Comparison of ENCODE assay signal across 7 cellular contexts in the genomic region with DNA sequence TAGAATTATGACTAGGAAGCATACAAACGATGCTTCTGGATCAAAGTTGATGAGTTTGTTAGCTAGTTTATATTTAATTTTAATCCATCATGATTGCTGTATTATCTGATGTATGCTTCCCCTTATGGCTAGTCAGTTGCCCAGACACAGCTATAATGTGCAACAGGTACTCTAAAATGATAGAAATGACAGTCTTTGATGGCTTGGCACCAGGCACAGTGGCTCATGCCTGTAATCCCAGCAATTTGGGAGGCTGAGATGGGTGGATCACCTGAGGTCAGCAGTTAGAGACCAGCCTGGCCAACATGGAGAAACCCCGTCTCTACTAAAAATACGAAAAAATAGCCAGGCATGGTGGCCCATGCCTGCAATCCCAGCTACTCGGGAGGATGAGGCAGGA. TPM values are rescaled to one million over a fixed set of nuclear protein-coding genes. Genes with fewer than 3 reads are reported as not detected.
DNase-seq lines count a peak whose midpoint lies in the region; ATAC-seq, FAIRE-seq and TF ChIP-seq lines count a peak whose summit lies in the region.
"Not testable (repeated sequence)": the region's sequence is repeated elsewhere in the genome, so short reads cannot be mapped to it uniquely, and the experiment has no call there.

No MANE protein-coding gene starts in this region.

- not testable (repeated sequence) for ATAC-seq in CD4-positive, alpha-beta T cell (ENCODE audit: poor library complexity); activated T-helper 17 cell treated with anti-CD3 and anti-CD28 coated beads, Interleukin-2, amount 50 U/mL, for 72 hours (replicated peaks); K562

- H3K27ac Mint-ChIP-seq in CD4-positive, alpha-beta T cell, result peak overlapping the region; percentile 99
- H3K27ac Mint-ChIP-seq in T-helper 2 cell treated with Interferon-gamma antibody and Interleukin-4, amounts not matched to agents 5 μg/mL and 100 μg/mL, for 36 hours; activated T-helper 17 cell treated with anti-CD3 and anti-CD28 coated beads, Interleukin-2, amount 50 U/mL, for 72 hours; mesothelial cell of epicardium: not testable (repeated sequence)

- H3K27ac ChIP-seq in CD4-positive, alpha-beta T cell (ENCODE audit: low read depth, low read length); K562 (ENCODE audit: extremely low read depth, low read depth, low read length); trophoblast cell (ENCODE audit: low read depth, low read length): not testable (repeated sequence)

- not testable (repeated sequence) for H4K20me1 ChIP-seq in Loucy (ENCODE audit: insufficient read depth, low read length, poor library complexity, severe bottlenecking); K562 (replicated peaks; ENCODE audit: control insufficient read depth, insufficient read depth, low read length)

- intact Hi-C loops in CD4-positive, alpha-beta T cell (cut with DNase I, micrococcal nuclease), result loop anchor here (5.0 to 10.0 kb wide), 5 partner anchors 61 to 1744 kb away; a partner anchor contains a TSS
- intact Hi-C loops in K562 (cut with micrococcal nuclease), result not testable (repeated sequence)

- TF ChIP-seq EP300 in K562 (IDR thresholded peaks at IDR 0.05; ENCODE audit: low read length), result not testable (repeated sequence)

- not testable (repeated sequence) for BruUV-seq in K562 (replicated peaks; lab: Mats Ljungman, UMichigan)

- not testable (repeated sequence) for H3K9me3 Mint-ChIP-seq in CD4-positive, alpha-beta T cell; T-helper 2 cell treated with Interferon-gamma antibody and Interleukin-4, amounts not matched to agents 5 μg/mL and 100 μg/mL, for 36 hours; activated T-helper 17 cell treated with anti-CD3 and anti-CD28 coated beads, Interleukin-2, amount 50 U/mL, for 72 hours; mesothelial cell of epicardium

- H3K4me1 Mint-ChIP-seq in CD4-positive, alpha-beta T cell (ENCODE audit: low read depth), result peaks cover 34% of the 10 kb centered on the region
- peaks cover 30% of the 10 kb centered on the region for H3K4me1 Mint-ChIP-seq in T-helper 2 cell treated with Interferon-gamma antibody and Interleukin-4, amounts not matched to agents 5 μg/mL and 100 μg/mL, for 36 hours (ENCODE audit: low read depth)
- peaks cover 19% of the 10 kb centered on the region for H3K4me1 Mint-ChIP-seq in activated T-helper 17 cell treated with anti-CD3 and anti-CD28 coated beads, Interleukin-2, amount 50 U/mL, for 72 hours
- peaks cover 26% of the 10 kb centered on the region for H3K4me1 Mint-ChIP-seq in mesothelial cell of epicardium

- not testable (repeated sequence) for TF ChIP-seq POLR2A in K562 (conservative IDR thresholded peaks at IDR 0.05)

- H3K14ac ChIP-seq in trophoblast cell (ENCODE audit: low read length), result not testable (repeated sequence)

- not testable (repeated sequence) for H2BK12ac ChIP-seq in trophoblast cell (ENCODE audit: low read length)

- not testable (repeated sequence) for TF ChIP-seq RAD21 in K562 (CRISPR knock-in tag; conservative IDR thresholded peaks at IDR 0.05 in 1 of 2, IDR thresholded peaks at IDR 0.05 in 1 of 2)

- CTCF ChIA-PET in CD4-positive, alpha-beta T cell (lab: Charles Lee); K562 (lab: Yijun Ruan, JAX; ENCODE audit: low intra/inter-chr PET ratio): not testable (repeated sequence)

- peaks cover 14% of the 10 kb centered on the region for H3K4me1 ChIP-seq in Loucy (ENCODE audit: insufficient read depth, low read length, poor library complexity, severe bottlenecking)
- not testable (repeated sequence) for H3K4me1 ChIP-seq in K562 (replicated peaks in 1 of 2; ENCODE audit: control insufficient read depth in 2 of 2, insufficient read depth in 2 of 2, low read length in 2 of 2); trophoblast cell (ENCODE audit: control insufficient read depth in 1 of 2, insufficient read depth in 2 of 2, low read length in 2 of 2)

- not testable (repeated sequence) for H3K27me3 ChIP-seq in CD4-positive, alpha-beta T cell (ENCODE audit: control insufficient read depth, insufficient read depth, low read length); Loucy (ENCODE audit: insufficient read depth, low read length, poor library complexity, severe bottlenecking); K562 (ENCODE audit: control insufficient read depth in 2 of 2, insufficient read depth in 2 of 2, low read length in 2 of 2); trophoblast cell (ENCODE audit: insufficient read depth, low read length)

- H3K36me3 ChIP-seq in Loucy (ENCODE audit: insufficient read depth, low read length); trophoblast cell (ENCODE audit: control insufficient read depth in 1 of 2, insufficient read depth in 2 of 2, low read length in 2 of 2): not testable (repeated sequence)
- peaks cover 54% of the 10 kb centered on the region; the same call in 2 of the 3 replicates for H3K36me3 ChIP-seq in K562 (ENCODE audit: control insufficient read depth, insufficient read depth, low read length)

- in situ Hi-C loops in K562 (cut with MboI), result not testable (repeated sequence)

- H4K8ac ChIP-seq in trophoblast cell (ENCODE audit: low read depth, low read length), result not testable (repeated sequence)

- not testable (repeated sequence) for H2AFZ ChIP-seq in Loucy (ENCODE audit: low read length); K562 (ENCODE audit: low read depth, low read length); trophoblast cell (ENCODE audit: insufficient read depth, low read length, poor library complexity)

- H3K79me2 ChIP-seq in Loucy (ENCODE audit: insufficient read depth, low read length), result peaks cover 51% of the 10 kb centered on the region
- peaks cover 27% of the 10 kb centered on the region for H3K79me2 ChIP-seq in K562 (ENCODE audit: control insufficient read depth, insufficient read depth, low read length)
- not testable (repeated sequence) for H3K79me2 ChIP-seq in trophoblast cell (ENCODE audit: control insufficient read depth, insufficient read depth, low read length, poor library complexity)

- DNase-seq in CD4-positive, alpha-beta T cell; T-helper 2 cell treated with Interferon-gamma antibody and Interleukin-4, amounts not matched to agents 5 μg/mL and 100 μg/mL, for 36 hours (ENCODE audit: low spot score); K562 (ENCODE audit: extremely low read depth in 1 of 4, low spot score in 3 of 4); mesothelial cell of epicardium (ENCODE audit: low spot score in 2 of 2, unreplicated experiment in 2 of 2); trophoblast cell: not testable (repeated sequence)

- H3K9me1 ChIP-seq in K562 (ENCODE audit: control insufficient read depth, insufficient read depth, low read length), result not testable (repeated sequence)

- POLR2A ChIA-PET in CD4-positive, alpha-beta T cell (lab: Charles Lee), result interaction anchor here (1.1 kb wide), 1 partner anchor 398 kb away, joined by 4 read pairs; a partner anchor contains a TSS
- POLR2A ChIA-PET in K562 (lab: Yijun Ruan, JAX), result not testable (repeated sequence)

- not testable (repeated sequence) for H2BK120ac ChIP-seq in trophoblast cell (ENCODE audit: insufficient read depth, low read length, poor library complexity)

- not testable (repeated sequence) for H3K4ac ChIP-seq in trophoblast cell (ENCODE audit: low read depth, low read length)

- not testable (repeated sequence) for H3K79me1 ChIP-seq in trophoblast cell (ENCODE audit: low read length)

- not testable (repeated sequence) for H2AK5ac ChIP-seq in trophoblast cell (ENCODE audit: low read length)

- H3K4me2 ChIP-seq in Loucy (ENCODE audit: low read depth, low read length, poor library complexity, severe bottlenecking) (peak overlapping the region; percentile 89), K562 (ENCODE audit: insufficient read depth, low read length) (peak overlapping the region; percentile 37; the same call in 1 of the 2 replicates)
- not testable (repeated sequence) for H3K4me2 ChIP-seq in trophoblast cell (ENCODE audit: low read length)

- not testable (repeated sequence) for H2BK5ac ChIP-seq in trophoblast cell (ENCODE audit: low read depth, low read length, poor library complexity)

- H4K12ac ChIP-seq in trophoblast cell (ENCODE audit: low read depth, low read length), result peak overlapping the region; percentile 30

- not testable (repeated sequence) for TF ChIP-seq CTCF in CD4-positive, alpha-beta T cell (IDR thresholded peaks at IDR 0.05); Loucy (conservative IDR thresholded peaks at IDR 0.05; ENCODE audit: low read length); K562 (IDR thresholded peaks at IDR 0.05 in 2 of 3, conservative IDR thresholded peaks at IDR 0.05 in 1 of 3; ENCODE audit: insufficient read depth in 2 of 3, low read depth in 1 of 3, low read length in 3 of 3); mesothelial cell of epicardium (IDR thresholded peaks at IDR 0.05; ENCODE audit: unreplicated experiment)

- H3K4me3 Mint-ChIP-seq in CD4-positive, alpha-beta T cell, result peak overlapping the region; percentile 9
- H3K4me3 Mint-ChIP-seq in T-helper 2 cell treated with Interferon-gamma antibody and Interleukin-4, amounts not matched to agents 5 μg/mL and 100 μg/mL, for 36 hours, result peak overlapping the region; percentile 100
- H3K4me3 Mint-ChIP-seq in activated T-helper 17 cell treated with anti-CD3 and anti-CD28 coated beads, Interleukin-2, amount 50 U/mL, for 72 hours, result peak overlapping the region; percentile 92
- H3K4me3 Mint-ChIP-seq in mesothelial cell of epicardium, result peak overlapping the region; percentile 100

- H3K18ac ChIP-seq in trophoblast cell (ENCODE audit: low read length), result not testable (repeated sequence)

- WGBS in K562 (ENCODE audit: insufficient coverage, low coverage, missing lambda C conversion rate), result 85% methylated on average over 4 of the region's 4 CpGs
- WGBS in trophoblast cell (ENCODE audit: extremely low coverage, insufficient coverage, insufficient read length), result no CpG with 5 or more reads among the region's 4 CpGs

- not testable (repeated sequence) for H3K9me2 ChIP-seq in Loucy (replicated peaks; ENCODE audit: low read depth, low read length)

- H3K27me3 Mint-ChIP-seq in CD4-positive, alpha-beta T cell; T-helper 2 cell treated with Interferon-gamma antibody and Interleukin-4, amounts not matched to agents 5 μg/mL and 100 μg/mL, for 36 hours (ENCODE audit: low read depth); activated T-helper 17 cell treated with anti-CD3 and anti-CD28 coated beads, Interleukin-2, amount 50 U/mL, for 72 hours; mesothelial cell of epicardium (ENCODE audit: low read depth): not testable (repeated sequence)

- H3F3A ChIP-seq in Loucy (ENCODE audit: low read depth), result not testable (repeated sequence)

- FAIRE-seq in K562 (lab: Jason Lieb, UNC), result not testable (repeated sequence)

- peaks cover 65% of the 10 kb centered on the region for H3K36me3 Mint-ChIP-seq in CD4-positive, alpha-beta T cell (ENCODE audit: low read depth)
- peaks cover 37% of the 10 kb centered on the region for H3K36me3 Mint-ChIP-seq in T-helper 2 cell treated with Interferon-gamma antibody and Interleukin-4, amounts not matched to agents 5 μg/mL and 100 μg/mL, for 36 hours (ENCODE audit: low read depth)
- H3K36me3 Mint-ChIP-seq in activated T-helper 17 cell treated with anti-CD3 and anti-CD28 coated beads, Interleukin-2, amount 50 U/mL, for 72 hours (ENCODE audit: low read depth), result peaks cover 75% of the 10 kb centered on the region
- not testable (repeated sequence) for H3K36me3 Mint-ChIP-seq in mesothelial cell of epicardium

- H3K9ac ChIP-seq in Loucy (ENCODE audit: low read depth, low read length, poor library complexity, severe bottlenecking), result peak overlapping the region; percentile 42
- not testable (repeated sequence) for H3K9ac ChIP-seq in K562 (ENCODE audit: insufficient read depth in 1 of 2, low read depth in 2 of 2, low read length in 2 of 2); trophoblast cell (ENCODE audit: low read length)

- not testable (repeated sequence) for H4K91ac ChIP-seq in trophoblast cell (ENCODE audit: low read depth, low read length)

- H3K4me3 ChIP-seq in Loucy (ENCODE audit: low read length, poor library complexity, severe bottlenecking), result peak overlapping the region; percentile 54
- not testable (repeated sequence) for H3K4me3 ChIP-seq in K562; trophoblast cell (ENCODE audit: low read depth, low read length)

- H3K23ac ChIP-seq in trophoblast cell (ENCODE audit: low read length), result not testable (repeated sequence)

- not testable (repeated sequence) for H3K9me3 ChIP-seq in CD4-positive, alpha-beta T cell (ENCODE audit: control insufficient read depth, low read length); Loucy (ENCODE audit: insufficient read depth, low read depth, low read length); K562 (replicated peaks; ENCODE audit: control insufficient read depth, insufficient read depth, low read depth, low read length); trophoblast cell (ENCODE audit: insufficient read depth, low read depth, low read length)

RNA-seq across cellular contexts. Expression of a gene that starts 2.2 kb away (rescaled TPM):
- 1 to 10 TPM; 7.5 to 7.7 TPM for total RNA-seq in CD4-positive, alpha-beta T cell
- total RNA-seq in activated T-helper 17 cell treated with anti-CD3 and anti-CD28 coated beads, Interleukin-2, amount 50 U/mL, for 72 hours, result 10 to 100 TPM; 40.4 to 68.4 TPM
- total RNA-seq in K562 (2011; cell fraction: chromatin; rRNA removed; ENCODE audit: low replicate concordance), result 19.2 and 56.4 TPM in 2 replicates
- total RNA-seq in K562 (2011; cell fraction: nucleolus; rRNA removed), result 8.8 and 13.0 TPM in 2 replicates
- 31.6 and 55.4 TPM in 2 replicates for total RNA-seq in K562 (2011; cell fraction: nucleoplasm; rRNA removed)
- total RNA-seq in K562 (2014; rRNA removed), result 50.7 and 57.0 TPM in 2 replicates
- 94.5 and 110 TPM in 2 replicates for total RNA-seq in K562 (2014; rRNA removed; fragmentation: Illumina TruSeq; extraction: Trizol)
- 78.2 and 85.4 TPM in 2 replicates for total RNA-seq in K562 (2015; rRNA removed; fragmentation: Illumina TruSeq; extraction: Trizol)
- total RNA-seq in K562 (2021), result 55.4 and 62.3 TPM in 2 replicates
- 42.2 and 58.0 TPM in 2 replicates for polyA plus RNA-seq in K562 (2011; rRNA removed)
- polyA plus RNA-seq in K562 (2011; cell fraction: cytosol; rRNA removed), result 5.7 and 15.7 TPM in 2 replicates
- 12.3 and 19.5 TPM in 2 replicates for polyA plus RNA-seq in K562 (2011; cell fraction: nucleus; rRNA removed)
- 44.5 and 82.5 TPM in 2 replicates for polyA plus RNA-seq in K562 (2012)
- polyA plus RNA-seq in K562 (2014; fragmentation: Illumina TruSeq; extraction: Trizol), result 34.5 and 34.7 TPM in 2 replicates
- polyA plus RNA-seq in K562 (2014; fragmentation: Nextera tagmentation; extraction: Ambion mirVana), result 100 to 1,000 TPM; 168 to 177 TPM
- polyA plus RNA-seq in K562 (2014; rRNA removed), result 79.6 and 87.9 TPM in 2 replicates
- 44.8 and 58.3 TPM in 2 replicates for polyA minus RNA-seq in K562 (2011; rRNA and poly(A)+ RNA removed)
- polyA minus RNA-seq in K562 (2011; cell fraction: cytosol; rRNA and poly(A)+ RNA removed), result 8.2 and 10.8 TPM in 2 replicates
- polyA minus RNA-seq in K562 (2011; cell fraction: nucleus; rRNA and poly(A)+ RNA removed), result 27.7 and 62.8 TPM in 2 replicates
- 35.4 to 38.7 TPM (median 36.8 TPM) in 3 replicates for total RNA-seq in mesothelial cell of epicardium
- 32.1 TPM in 2 replicates for polyA plus RNA-seq in trophoblast cell (2013)

Comparison
In these comparisons a context has a peak if more than half of its experiments do, and no peak if none do; other contexts are left out.
1. H3K4me3 Mint-ChIP-seq: peak in every context shown above with its lines; median percentile 100 in T-helper 2 cell treated with Interferon-gamma antibody and Interleukin-4, amounts not matched to agents 5 μg/mL and 100 μg/mL, for 36 hours; 100 in mesothelial cell of epicardium; 92 in activated T-helper 17 cell treated with anti-CD3 and anti-CD28 coated beads, Interleukin-2, amount 50 U/mL, for 72 hours; 9 in CD4-positive, alpha-beta T cell.